Comparison of ENCODE assay signal across 7 cellular contexts in the genomic region with DNA sequence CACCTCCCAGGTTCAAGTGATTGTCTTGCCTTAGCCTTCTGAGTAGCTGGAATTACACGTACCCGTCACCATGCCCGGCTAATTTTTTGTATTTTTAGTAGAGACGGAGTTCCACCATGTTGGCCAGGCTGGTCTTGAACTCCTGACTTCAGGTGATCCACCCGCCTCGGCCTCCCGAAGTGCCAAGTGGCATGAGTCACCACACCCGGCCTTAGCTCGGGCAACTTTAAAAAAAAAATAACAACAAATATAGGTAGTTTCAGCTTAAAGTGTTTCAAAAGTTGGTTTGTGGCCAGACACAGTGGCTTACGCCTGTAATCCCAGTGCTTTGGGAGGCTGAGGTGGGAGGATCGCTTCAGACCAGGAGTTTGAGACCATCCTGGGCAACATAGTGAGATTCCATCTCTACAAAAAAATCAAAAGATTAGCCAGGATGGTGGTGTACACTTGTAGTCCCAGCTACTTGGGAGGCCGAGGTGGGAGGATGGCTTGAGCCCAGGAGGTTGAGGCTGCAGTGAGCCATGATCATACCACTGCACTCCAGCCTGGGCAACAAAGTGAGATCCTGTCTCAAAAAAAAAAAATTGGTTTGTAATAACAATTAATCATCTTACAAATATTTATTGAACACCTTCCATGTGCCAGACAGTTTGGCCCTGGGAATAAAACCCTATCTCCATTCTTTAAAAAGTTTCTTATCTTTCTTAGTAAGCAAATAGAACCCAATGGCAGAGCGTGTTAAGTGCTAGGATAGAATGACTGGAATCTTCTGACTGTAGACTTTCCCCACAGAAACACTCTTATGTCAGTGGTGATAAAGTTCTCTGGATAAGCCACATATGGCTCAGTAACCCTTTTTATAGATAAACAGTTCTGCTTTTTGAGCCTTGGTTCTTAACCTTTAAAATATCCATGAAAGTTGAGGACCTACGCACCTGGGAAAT.
DNase-seq lines count a peak whose midpoint lies in the region; ATAC-seq, FAIRE-seq and TF ChIP-seq lines count a peak whose summit lies in the region.
"Not testable (repeated sequence)": the region's sequence is repeated elsewhere in the genome, so short reads cannot be mapped to it uniquely, and the experiment has no call there.

No MANE protein-coding gene starts in this region.

- not testable (repeated sequence) for H3K27me3 Mint-ChIP-seq in astrocyte (ENCODE audit: low read depth, unreplicated experiment); natural killer cell treated with Interleukin-12 subunit alpha and Interleukin-12 subunit beta and Interleukin-15 and Interleukin-18, amount 100 ng/mL, for 72 hours

- H3K4me3 ChIP-seq in astrocyte (ENCODE audit: insufficient read depth, low read depth, low read length); fibroblast of lung (replicated peaks in 1 of 4; ENCODE audit: control extremely low read depth in 1 of 4, insufficient read depth in 1 of 4, low read depth in 3 of 4, low read length in 4 of 4); hepatocyte; smooth muscle cell: not testable (repeated sequence)

- H3K4me3 Mint-ChIP-seq in astrocyte (ENCODE audit: unreplicated experiment); natural killer cell treated with Interleukin-12 subunit alpha and Interleukin-12 subunit beta and Interleukin-15 and Interleukin-18, amount 100 ng/mL, for 72 hours: not testable (repeated sequence)

- DNase-seq in EL (peak; percentile 50), OCI-M2 (lab: John Stamatoyannopoulos, UW; ENCODE audit: unreplicated experiment) (peak; percentile 3), astrocyte (ENCODE audit: low read depth) (peak; percentile 94), fibroblast of lung (ENCODE audit: low read depth in 2 of 2) (peak; percentile 62 to 94), hepatocyte (ENCODE audit: low spot score) (peak; percentile 57)
- peak; percentile 10 for DNase-seq in natural killer cell treated with Interleukin-12 subunit alpha and Interleukin-12 subunit beta and Interleukin-15 and Interleukin-18, amount 100 ng/mL, for 72 hours (ENCODE audit: low spot score)
- DNase-seq in smooth muscle cell (lab: John Stamatoyannopoulos, UW; ENCODE audit: unreplicated experiment): not testable (repeated sequence)

- not testable (repeated sequence) for TF ChIP-seq CTCF in astrocyte (IDR thresholded peaks at IDR 0.05; ENCODE audit: insufficient read depth, low read depth, low read length); fibroblast of lung (conservative IDR thresholded peaks at IDR 0.05 in 1 of 2, IDR thresholded peaks at IDR 0.05 in 1 of 2; ENCODE audit: low read depth in 1 of 2, low read length in 2 of 2); hepatocyte (IDR thresholded peaks at IDR 0.05; ENCODE audit: poor library complexity); smooth muscle cell (IDR thresholded peaks at IDR 0.05; ENCODE audit: borderline replicate concordance, insufficient read depth, poor library complexity, severe bottlenecking)

- H3K9me3 ChIP-seq in astrocyte (ENCODE audit: insufficient read depth, low read depth, low read length); fibroblast of lung (ENCODE audit: control insufficient read depth, insufficient read depth, low read depth, low read length); hepatocyte (ENCODE audit: low read depth); smooth muscle cell (replicated peaks; ENCODE audit: low read depth): not testable (repeated sequence)

- WGBS in hepatocyte (ENCODE audit: low lambda C conversion rate, missing lambda C conversion rate): 85% methylated on average over 14 of the region's 14 CpGs
- 75% methylated on average over 14 of the region's 14 CpGs for WGBS in smooth muscle cell (ENCODE audit: low lambda C conversion rate)

- H2AFZ ChIP-seq in astrocyte (ENCODE audit: low read depth, low read length); fibroblast of lung (ENCODE audit: low read length); hepatocyte; smooth muscle cell (ENCODE audit: low read depth): not testable (repeated sequence)

- H3K79me2 ChIP-seq in astrocyte (ENCODE audit: insufficient read depth, low read length) (peaks cover 21% of the 10 kb centered on the region), hepatocyte (peaks cover 91% of the 10 kb centered on the region), smooth muscle cell (ENCODE audit: low read depth) (peaks cover 77% of the 10 kb centered on the region)
- not testable (repeated sequence) for H3K79me2 ChIP-seq in fibroblast of lung (ENCODE audit: control insufficient read depth, insufficient read depth, low read length)

- peak overlapping the region; percentile 34 for H3K27ac Mint-ChIP-seq in astrocyte (ENCODE audit: unreplicated experiment)
- H3K27ac Mint-ChIP-seq in natural killer cell treated with Interleukin-12 subunit alpha and Interleukin-12 subunit beta and Interleukin-15 and Interleukin-18, amount 100 ng/mL, for 72 hours: not testable (repeated sequence)

- H4K20me1 ChIP-seq in astrocyte (ENCODE audit: insufficient read depth, low read length); fibroblast of lung (ENCODE audit: control insufficient read depth, extremely low read depth, insufficient read depth, low read length); hepatocyte (ENCODE audit: insufficient read depth, poor library complexity, severe bottlenecking): not testable (repeated sequence)
- peaks cover 64% of the 10 kb centered on the region for H4K20me1 ChIP-seq in smooth muscle cell (ENCODE audit: low read depth)

- peaks cover 24% of the 10 kb centered on the region for H3K36me3 Mint-ChIP-seq in astrocyte (ENCODE audit: low read depth, unreplicated experiment)
- not testable (repeated sequence) for H3K36me3 Mint-ChIP-seq in natural killer cell treated with Interleukin-12 subunit alpha and Interleukin-12 subunit beta and Interleukin-15 and Interleukin-18, amount 100 ng/mL, for 72 hours

- peaks cover 25% of the 10 kb centered on the region for H3K4me1 ChIP-seq in astrocyte (ENCODE audit: insufficient read depth, low read length)
- peaks cover 11% of the 10 kb centered on the region for H3K4me1 ChIP-seq in fibroblast of lung (ENCODE audit: control insufficient read depth, extremely low read depth, insufficient read depth, low read length)
- H3K4me1 ChIP-seq in hepatocyte (ENCODE audit: insufficient read depth): peaks cover 15% of the 10 kb centered on the region
- H3K4me1 ChIP-seq in smooth muscle cell (ENCODE audit: low read depth): peaks cover 16% of the 10 kb centered on the region

- H3K27me3 ChIP-seq in astrocyte (ENCODE audit: insufficient read depth, low read length); fibroblast of lung (ENCODE audit: control insufficient read depth, insufficient read depth, low read length); hepatocyte; smooth muscle cell (ENCODE audit: low read depth): not testable (repeated sequence)

- H3K4me1 Mint-ChIP-seq in astrocyte (ENCODE audit: low read depth, unreplicated experiment): peaks cover 22% of the 10 kb centered on the region
- peaks cover 7 to 12% of the 10 kb centered on the region in 2 donors for H3K4me1 Mint-ChIP-seq in natural killer cell treated with Interleukin-12 subunit alpha and Interleukin-12 subunit beta and Interleukin-15 and Interleukin-18, amount 100 ng/mL, for 72 hours (ENCODE audit: low read depth in 2 of 2)

- H3K36me3 ChIP-seq in astrocyte (ENCODE audit: insufficient read depth, low read length); fibroblast of lung (ENCODE audit: control insufficient read depth, insufficient read depth, low read length); hepatocyte (replicated peaks; ENCODE audit: insufficient read depth, low read depth); smooth muscle cell (ENCODE audit: low read depth): not testable (repeated sequence)

- H3K9me2 ChIP-seq in hepatocyte (replicated peaks; ENCODE audit: insufficient read depth): not testable (repeated sequence)

- peaks cover 28% of the 10 kb centered on the region for H3F3A ChIP-seq in smooth muscle cell (ENCODE audit: low read depth)

- not testable (repeated sequence) for H3K4me2 ChIP-seq in astrocyte (ENCODE audit: low read length); fibroblast of lung (ENCODE audit: extremely low read depth, insufficient read depth, low read length)
- H3K4me2 ChIP-seq in hepatocyte (peak overlapping the region; percentile 40), smooth muscle cell (peak overlapping the region; percentile 75)

- H3K9me3 Mint-ChIP-seq in astrocyte (ENCODE audit: unreplicated experiment); natural killer cell treated with Interleukin-12 subunit alpha and Interleukin-12 subunit beta and Interleukin-15 and Interleukin-18, amount 100 ng/mL, for 72 hours: not testable (repeated sequence)

- not testable (repeated sequence) for FAIRE-seq in astrocyte (lab: Jason Lieb, UNC)

- H3K9ac ChIP-seq in astrocyte (ENCODE audit: low read length): peak overlapping the region; percentile 77
- not testable (repeated sequence) for H3K9ac ChIP-seq in fibroblast of lung (ENCODE audit: insufficient read depth, low read length)
- peak overlapping the region; percentile 59 for H3K9ac ChIP-seq in smooth muscle cell (ENCODE audit: low read depth)

- H3K27ac ChIP-seq in astrocyte (ENCODE audit: low read depth, low read length): peak overlapping the region; percentile 85
- H3K27ac ChIP-seq in fibroblast of lung (ENCODE audit: insufficient read depth, low read length): not testable (repeated sequence)
- H3K27ac ChIP-seq in hepatocyte: peak overlapping the region; percentile 93
- H3K27ac ChIP-seq in smooth muscle cell (ENCODE audit: low read depth): peak overlapping the region; percentile 97

- not testable (repeated sequence) for ATAC-seq in natural killer cell treated with Interleukin-12 subunit alpha and Interleukin-12 subunit beta and Interleukin-15 and Interleukin-18, amount 100 ng/mL, for 72 hours
